In the genomic region with DNA sequence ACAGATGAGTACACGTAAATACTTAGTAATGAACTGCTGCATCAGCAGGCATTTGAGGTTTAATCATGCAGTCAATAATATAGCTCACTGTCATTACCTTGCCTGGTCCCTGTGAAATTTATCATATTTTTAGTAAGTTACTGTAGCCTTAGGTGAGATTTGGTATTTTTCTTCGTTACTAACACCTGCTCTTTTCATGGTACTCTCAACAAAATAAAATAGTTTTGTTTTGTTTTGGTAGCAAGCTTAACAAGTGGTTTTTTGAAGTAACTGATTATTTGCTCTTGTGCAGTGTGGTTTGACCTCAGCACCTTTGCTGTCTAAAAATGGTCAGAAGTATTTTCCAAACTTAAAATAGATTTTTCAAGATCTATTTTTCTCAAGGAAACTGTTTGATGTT, we compare ENCODE assay signal across 1 cellular context.
TF ChIP-seq lines count a peak whose summit lies in the region.

No MANE protein-coding gene starts in this region.

TF ChIP-seq in GM12878, 131 proteins besides CTCF, POLR2A, EP300 and RAD21 (continued from another document):
- TF ChIP-seq, protein P1, sequence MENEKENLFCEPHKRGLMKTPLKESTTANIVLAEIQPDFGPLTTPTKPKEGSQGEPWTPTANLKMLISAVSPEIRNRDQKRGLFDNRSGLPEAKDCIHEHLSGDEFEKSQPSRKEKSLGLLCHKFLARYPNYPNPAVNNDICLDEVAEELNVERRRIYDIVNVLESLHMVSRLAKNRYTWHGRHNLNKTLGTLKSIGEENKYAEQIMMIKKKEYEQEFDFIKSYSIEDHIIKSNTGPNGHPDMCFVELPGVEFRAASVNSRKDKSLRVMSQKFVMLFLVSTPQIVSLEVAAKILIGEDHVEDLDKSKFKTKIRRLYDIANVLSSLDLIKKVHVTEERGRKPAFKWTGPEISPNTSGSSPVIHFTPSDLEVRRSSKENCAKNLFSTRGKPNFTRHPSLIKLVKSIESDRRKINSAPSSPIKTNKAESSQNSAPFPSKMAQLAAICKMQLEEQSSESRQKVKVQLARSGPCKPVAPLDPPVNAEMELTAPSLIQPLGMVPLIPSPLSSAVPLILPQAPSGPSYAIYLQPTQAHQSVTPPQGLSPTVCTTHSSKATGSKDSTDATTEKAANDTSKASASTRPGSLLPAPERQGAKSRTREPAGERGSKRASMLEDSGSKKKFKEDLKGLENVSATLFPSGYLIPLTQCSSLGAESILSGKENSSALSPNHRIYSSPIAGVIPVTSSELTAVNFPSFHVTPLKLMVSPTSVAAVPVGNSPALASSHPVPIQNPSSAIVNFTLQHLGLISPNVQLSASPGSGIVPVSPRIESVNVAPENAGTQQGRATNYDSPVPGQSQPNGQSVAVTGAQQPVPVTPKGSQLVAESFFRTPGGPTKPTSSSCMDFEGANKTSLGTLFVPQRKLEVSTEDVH (IDR thresholded peaks at IDR 0.05; ENCODE audit: low read depth, partially characterized antibody) = peak; percentile 33
- peak; percentile 30; the same call in 1 of the 2 replicates for TF ChIP-seq DPF2 (IDR thresholded peaks at IDR 0.05)
- TF ChIP-seq, protein P2, sequence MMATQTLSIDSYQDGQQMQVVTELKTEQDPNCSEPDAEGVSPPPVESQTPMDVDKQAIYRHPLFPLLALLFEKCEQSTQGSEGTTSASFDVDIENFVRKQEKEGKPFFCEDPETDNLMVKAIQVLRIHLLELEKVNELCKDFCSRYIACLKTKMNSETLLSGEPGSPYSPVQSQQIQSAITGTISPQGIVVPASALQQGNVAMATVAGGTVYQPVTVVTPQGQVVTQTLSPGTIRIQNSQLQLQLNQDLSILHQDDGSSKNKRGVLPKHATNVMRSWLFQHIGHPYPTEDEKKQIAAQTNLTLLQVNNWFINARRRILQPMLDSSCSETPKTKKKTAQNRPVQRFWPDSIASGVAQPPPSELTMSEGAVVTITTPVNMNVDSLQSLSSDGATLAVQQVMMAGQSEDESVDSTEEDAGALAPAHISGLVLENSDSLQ (IDR thresholded peaks at IDR 0.05) = no peak
- 0 out of 2 replicates have a peak, but pooled peaks have one; percentile 38 for TF ChIP-seq CHD2 (IDR thresholded peaks at IDR 0.05; ENCODE audit: borderline replicate concordance, low read depth, low read length)
- TF ChIP-seq, protein P3, sequence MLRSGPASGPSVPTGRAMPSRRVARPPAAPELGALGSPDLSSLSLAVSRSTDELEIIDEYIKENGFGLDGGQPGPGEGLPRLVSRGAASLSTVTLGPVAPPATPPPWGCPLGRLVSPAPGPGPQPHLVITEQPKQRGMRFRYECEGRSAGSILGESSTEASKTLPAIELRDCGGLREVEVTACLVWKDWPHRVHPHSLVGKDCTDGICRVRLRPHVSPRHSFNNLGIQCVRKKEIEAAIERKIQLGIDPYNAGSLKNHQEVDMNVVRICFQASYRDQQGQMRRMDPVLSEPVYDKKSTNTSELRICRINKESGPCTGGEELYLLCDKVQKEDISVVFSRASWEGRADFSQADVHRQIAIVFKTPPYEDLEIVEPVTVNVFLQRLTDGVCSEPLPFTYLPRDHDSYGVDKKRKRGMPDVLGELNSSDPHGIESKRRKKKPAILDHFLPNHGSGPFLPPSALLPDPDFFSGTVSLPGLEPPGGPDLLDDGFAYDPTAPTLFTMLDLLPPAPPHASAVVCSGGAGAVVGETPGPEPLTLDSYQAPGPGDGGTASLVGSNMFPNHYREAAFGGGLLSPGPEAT (IDR thresholded peaks at IDR 0.05; ENCODE audit: low read depth) = peak; percentile 75; the same call in 1 of the 2 replicates
- TF ChIP-seq ATF7 (IDR thresholded peaks at IDR 0.05; ENCODE audit: low read depth) = peak; percentile 86
- TF ChIP-seq MTA2 (IDR thresholded peaks at IDR 0.05; ENCODE audit: low read depth) = peak; percentile 93
- TF ChIP-seq RBBP5 (conservative IDR thresholded peaks at IDR 0.05) = no peak
